8 cellular contexts compared by ENCODE assay signal in genomic region chr9:107422189-107422802, GRCh38.
DNase-seq lines count a peak whose midpoint lies in the region; ATAC-seq and TF ChIP-seq lines count a peak whose summit lies in the region.

No MANE protein-coding gene starts in this region.

- DNase-seq in Ammon's horn (ENCODE audit: low spot score) = peak; percentile 49
- peak; percentile 64 for DNase-seq in LNCaP clone FGC (ENCODE audit: low read depth)
- DNase-seq in RPMI7951 (ENCODE audit: low read depth) = peak; percentile 77
- DNase-seq in choroid plexus epithelial cell (ENCODE audit: low read depth) = peak; percentile 85
- DNase-seq in stimulated activated naive CD8-positive, alpha-beta T cell treated with anti-CD3 and anti-CD28 coated beads, Interleukin-15, amount 100 ng/mL, for 72 hours = peak; percentile 22 to 35
- DNase-seq in CD8-positive, alpha-beta T cell = no peak

- no peaks in the 10 kb centered on the region for H3K36me3 ChIP-seq in liver (ENCODE audit: control insufficient read depth in 4 of 4, insufficient read depth in 3 of 4, low read depth in 1 of 4, low read length in 3 of 4)
- no peaks in the 10 kb centered on the region for H3K36me3 ChIP-seq in CD8-positive, alpha-beta T cell (ENCODE audit: insufficient read depth, low read length)

- 27% methylated on average over 7 of the region's 7 CpGs for WGBS in liver

- no peak overlapping the region for H3K4me3 ChIP-seq in LNCaP clone FGC (ENCODE audit: low read depth, low read length)
- no peak overlapping the region for H3K4me3 ChIP-seq in choroid plexus epithelial cell (ENCODE audit: low read depth, low read length)
- H3K4me3 ChIP-seq in liver (ENCODE audit: low read depth in 1 of 3, low read length in 3 of 3) = no peak overlapping the region
- no peak overlapping the region for H3K4me3 ChIP-seq in CD8-positive, alpha-beta T cell (ENCODE audit: low read depth, low read length)

- H3K27me3 Mint-ChIP-seq in stimulated activated naive CD8-positive, alpha-beta T cell treated with anti-CD3 and anti-CD28 coated beads, Interleukin-15, amount 100 ng/mL, for 72 hours = peaks cover 37% of the 10 kb centered on the region
- H3K27me3 Mint-ChIP-seq in CD8-positive, alpha-beta T cell (ENCODE audit: low read depth) = peaks cover 20% of the 10 kb centered on the region

- no peaks in the 10 kb centered on the region for H3K9me3 Mint-ChIP-seq in stimulated activated naive CD8-positive, alpha-beta T cell treated with anti-CD3 and anti-CD28 coated beads, Interleukin-15, amount 100 ng/mL, for 72 hours
- no peaks in the 10 kb centered on the region for H3K9me3 Mint-ChIP-seq in CD8-positive, alpha-beta T cell

- CTCF ChIA-PET in CD8-positive, alpha-beta T cell (lab: Charles Lee) = no interaction called here

- H3K4me1 Mint-ChIP-seq in stimulated activated naive CD8-positive, alpha-beta T cell treated with anti-CD3 and anti-CD28 coated beads, Interleukin-15, amount 100 ng/mL, for 72 hours = peaks cover 9% of the 10 kb centered on the region
- H3K4me1 Mint-ChIP-seq in CD8-positive, alpha-beta T cell (ENCODE audit: low read depth) = peaks cover 5% of the 10 kb centered on the region

- H3K27ac Mint-ChIP-seq in stimulated activated naive CD8-positive, alpha-beta T cell treated with anti-CD3 and anti-CD28 coated beads, Interleukin-15, amount 100 ng/mL, for 72 hours = no peak overlapping the region
- no peak overlapping the region for H3K27ac Mint-ChIP-seq in CD8-positive, alpha-beta T cell

- H3K27ac ChIP-seq in liver (ENCODE audit: low read depth in 1 of 2, low read length in 2 of 2) = no peak overlapping the region
- H3K27ac ChIP-seq in CD8-positive, alpha-beta T cell (ENCODE audit: low read depth, low read length) = no peak overlapping the region

- TF ChIP-seq CTCF in LNCaP clone FGC (IDR thresholded peaks at IDR 0.05; ENCODE audit: control insufficient read depth, extremely low read depth, insufficient read depth) = peak; percentile 79
- peak; percentile 84 for TF ChIP-seq CTCF in choroid plexus epithelial cell (conservative IDR thresholded peaks at IDR 0.05; ENCODE audit: low read depth, low read length)
- peak; percentile 40 for TF ChIP-seq CTCF in liver (IDR thresholded peaks at IDR 0.05; ENCODE audit: low read depth, low read length, missing input control)
- no peak for TF ChIP-seq CTCF in CD8-positive, alpha-beta T cell (IDR thresholded peaks at IDR 0.05)

- peak; percentile 77 to 86 for TF ChIP-seq RAD21 in liver (IDR thresholded peaks at IDR 0.05)

- intact Hi-C loops in CD8-positive, alpha-beta T cell (cut with DNase I, micrococcal nuclease) = no loop called here

- H3K36me3 Mint-ChIP-seq in CD8-positive, alpha-beta T cell = no peaks in the 10 kb centered on the region

- H3K4me1 ChIP-seq in liver (ENCODE audit: control insufficient read depth in 4 of 4, insufficient read depth in 4 of 4, low read length in 3 of 4) = peaks cover 0 to 5% (median 4%) of the 10 kb centered on the region in 4 donors
- no peaks in the 10 kb centered on the region for H3K4me1 ChIP-seq in CD8-positive, alpha-beta T cell (ENCODE audit: insufficient read depth, low read length)

- H3K27me3 ChIP-seq in liver (ENCODE audit: control insufficient read depth in 4 of 4, insufficient read depth in 4 of 4, low read length in 3 of 4) = no peaks in the 10 kb centered on the region
- H3K27me3 ChIP-seq in CD8-positive, alpha-beta T cell (ENCODE audit: insufficient read depth, low read length) = no peaks in the 10 kb centered on the region

- peak; percentile 52 for ATAC-seq in GM19395 (IDR thresholded peaks at IDR 0.05; ENCODE audit: unreplicated experiment)
- peak; percentile 63 for ATAC-seq in stimulated activated naive CD8-positive, alpha-beta T cell treated with anti-CD3 and anti-CD28 coated beads, Interleukin-15, amount 100 ng/mL, for 72 hours
- ATAC-seq in CD8-positive, alpha-beta T cell = no peak

- no peak overlapping the region for H3K9ac ChIP-seq in liver (ENCODE audit: low read depth in 1 of 2, low read length in 2 of 2)

- POLR2A ChIA-PET in CD8-positive, alpha-beta T cell (lab: Charles Lee) = no interaction called here

- H3K4me3 Mint-ChIP-seq in stimulated activated naive CD8-positive, alpha-beta T cell treated with anti-CD3 and anti-CD28 coated beads, Interleukin-15, amount 100 ng/mL, for 72 hours = no peak overlapping the region
- no peak overlapping the region for H3K4me3 Mint-ChIP-seq in CD8-positive, alpha-beta T cell

- H3K9me3 ChIP-seq in liver (ENCODE audit: control insufficient read depth in 4 of 4, low read length in 3 of 4) = no peaks in the 10 kb centered on the region
- H3K9me3 ChIP-seq in CD8-positive, alpha-beta T cell (ENCODE audit: low read length) = no peaks in the 10 kb centered on the region

TF ChIP-seq in liver, 16 proteins besides CTCF, POLR2A, EP300 and RAD21:
- TF ChIP-seq HNF4G (IDR thresholded peaks at IDR 0.05) (no peak), HNF4A (conservative IDR thresholded peaks at IDR 0.05) (no peak), TAF1 (conservative IDR thresholded peaks at IDR 0.05) (no peak), NR2F2 (IDR thresholded peaks at IDR 0.05) (no peak), ZBTB33 (IDR thresholded peaks at IDR 0.05) (no peak), YY1 (IDR thresholded peaks at IDR 0.05) (no peak), EGR1 (IDR thresholded peaks at IDR 0.05; ENCODE audit: low read depth in 2 of 2) (no peak), MAX (IDR thresholded peaks at IDR 0.05) (no peak)

Comparison
In these comparisons a context has a peak if more than half of its experiments do, and no peak if none do; other contexts are left out.
1. DNase-seq: peak in Ammon's horn (single experiment), LNCaP clone FGC (single experiment), RPMI7951 (single experiment), choroid plexus epithelial cell (single experiment) and stimulated activated naive CD8-positive, alpha-beta T cell treated with anti-CD3 and anti-CD28 coated beads, Interleukin-15, amount 100 ng/mL, for 72 hours (2 of 2); none in CD8-positive, alpha-beta T cell (0 of 7).